In genomic region chr5:135977375-135977928, GRCh38 we compare ENCODE assay signal across 1 cellular context.
TF ChIP-seq lines count a peak whose summit lies in the region.

No MANE protein-coding gene starts in this region.

TF ChIP-seq in GM12878, 131 proteins besides CTCF, POLR2A, EP300 and RAD21:
- 0 out of 2 replicates have a peak, but pooled peaks have one; percentile 8 for TF ChIP-seq RUNX3 (IDR thresholded peaks at IDR 0.05; ENCODE audit: low read length)
- TF ChIP-seq SMC3 (IDR thresholded peaks at IDR 0.05; ENCODE audit: borderline replicate concordance, low read length) = peak; percentile 69
- TF ChIP-seq BACH1 (IDR thresholded peaks at IDR 0.05; ENCODE audit: borderline replicate concordance) = no peak
- TF ChIP-seq SMARCA5 (IDR thresholded peaks at IDR 0.05) = 0 out of 2 replicates have a peak, but pooled peaks have one; percentile 43
- peak; percentile 47; the same call in 1 of the 2 replicates for TF ChIP-seq YY1 (IDR thresholded peaks at IDR 0.05; ENCODE audit: low read depth, low read length)
- TF ChIP-seq KLF5 (IDR thresholded peaks at IDR 0.05; ENCODE audit: partially characterized antibody) = no peak
